ENCODE assay signal across 22 cellular contexts in genomic region chr4:181860157-181860556, GRCh38.
A peak's percentile ranks its signal among the peaks of the same experiment; 100 is the strongest.
DNase-seq lines count a peak whose midpoint lies in the region; ATAC-seq and TF ChIP-seq lines count a peak whose summit lies in the region.
"Had no signal": no experiment of that assay in that cellular context is flagged by ENCODE, and none has a peak within 500 bp of the region (broad histone marks: within the 10 kb centered on the region; RNA-seq: fewer than 3 reads in every experiment).

No MANE protein-coding gene starts in this region.

- H3K4me3 Mint-ChIP-seq in osteocyte (ENCODE audit: unreplicated experiment), result no peak overlapping the region
- H3K4me3 Mint-ChIP-seq: CD8-positive, alpha-beta T cell; immature natural killer cell; T-helper 2 cell treated with Interferon-gamma antibody and Interleukin-4, amounts not matched to agents 5 μg/mL and 100 μg/mL, for 36 hours had no signal

- CTCF ChIA-PET in OCI-LY7 (lab: Charles Lee; ENCODE audit: unreplicated experiment), result no interaction called here

- H3K4me1 ChIP-seq in fibroblast of lung (ENCODE audit: control insufficient read depth, extremely low read depth, insufficient read depth, low read length), result no peaks in the 10 kb centered on the region
- no peaks in the 10 kb centered on the region for H3K4me1 ChIP-seq in OCI-LY7 (ENCODE audit: insufficient read depth, low read length, poor library complexity, severe bottlenecking)

- no peaks in the 10 kb centered on the region for H3K9me2 ChIP-seq in OCI-LY7 (ENCODE audit: insufficient read depth, low read length)

- peak; percentile 78 for DNase-seq in GM03348 (ENCODE audit: low spot score)
- DNase-seq in NCI-H69 (lab: John Stamatoyannopoulos, UW), result peak; percentile 82
- peak; percentile 37 to 90 for DNase-seq in fibroblast of lung (ENCODE audit: low read depth in 2 of 2)
- no peak for DNase-seq in osteocyte (ENCODE audit: extremely low spot score, unreplicated experiment)
- DNase-seq in OCI-LY7 (ENCODE audit: low spot score), result no peak
- DNase-seq: activated CD4-positive, CD25-positive, alpha-beta regulatory T cell treated with anti-CD3 and anti-CD28 coated beads, Interleukin-2, amount 50 U/mL, for 72 hours; activated CD8-positive, alpha-beta memory T cell treated with anti-CD3 and anti-CD28 coated beads, Interleukin-2, amount 50 U/mL, for 4 hours; activated naive CD4-positive, alpha-beta T cell treated with Interleukin-2 at 50 U/mL for 16 hours; CD8-positive, alpha-beta T cell; effector memory CD4-positive, alpha-beta T cell; H7; immature natural killer cell; mesenchymal stem cell; NCI-H2171; SHP77; sigmoid colon; stimulated activated CD4-positive, alpha-beta T cell treated with anti-CD3 and anti-CD28 coated beads, Interleukin-4, amount 100 ng/mL, for 4 hours; thyroid gland had no signal

- POLR2A ChIA-PET in OCI-LY7 (lab: Charles Lee), result no interaction called here

- H3K4me2 ChIP-seq in fibroblast of lung (ENCODE audit: extremely low read depth, insufficient read depth, low read length) (no peak overlapping the region), OCI-LY7 (ENCODE audit: low read length) (no peak overlapping the region)

- ATAC-seq in HG02571 (IDR thresholded peaks at IDR 0.05; ENCODE audit: unreplicated experiment), result no peak
- ATAC-seq in HG02852 (IDR thresholded peaks at IDR 0.05; ENCODE audit: unreplicated experiment), result no peak
- ATAC-seq: CD8-positive, alpha-beta T cell; HepG2 had no signal

- H3K36me3 ChIP-seq in fibroblast of lung (ENCODE audit: control insufficient read depth, insufficient read depth, low read length) (no peaks in the 10 kb centered on the region), OCI-LY7 (ENCODE audit: insufficient read depth, low read length) (no peaks in the 10 kb centered on the region)
- H3K36me3 ChIP-seq: sigmoid colon, thyroid gland had no signal

- no peaks in the 10 kb centered on the region for H3K79me2 ChIP-seq in fibroblast of lung (ENCODE audit: control insufficient read depth, insufficient read depth, low read length)
- no peaks in the 10 kb centered on the region for H3K79me2 ChIP-seq in OCI-LY7 (ENCODE audit: insufficient read depth, low read depth, low read length)

- H3K9me3 ChIP-seq in fibroblast of lung (ENCODE audit: control insufficient read depth, insufficient read depth, low read depth, low read length), result no peaks in the 10 kb centered on the region
- H3K9me3 ChIP-seq in OCI-LY7 (ENCODE audit: low read length), result no peaks in the 10 kb centered on the region
- H3K9me3 ChIP-seq: sigmoid colon, thyroid gland had no signal

- H3K4me1 Mint-ChIP-seq in osteocyte (ENCODE audit: unreplicated experiment), result peaks cover 39% of the 10 kb centered on the region
- H3K4me1 Mint-ChIP-seq: immature natural killer cell had no signal

- no peaks in the 10 kb centered on the region for H3K36me3 Mint-ChIP-seq in osteocyte (ENCODE audit: unreplicated experiment)
- H3K36me3 Mint-ChIP-seq: CD8-positive, alpha-beta T cell; immature natural killer cell had no signal

- no peak overlapping the region for H3K27ac ChIP-seq in fibroblast of lung (ENCODE audit: insufficient read depth, low read length)
- H3K27ac ChIP-seq in OCI-LY7 (ENCODE audit: low read depth, low read length, poor library complexity, severe bottlenecking), result no peak overlapping the region
- H3K27ac ChIP-seq: sigmoid colon, thyroid gland had no signal

- H3K4me3 ChIP-seq in fibroblast of lung (replicated peaks in 1 of 4; ENCODE audit: control extremely low read depth in 1 of 4, insufficient read depth in 1 of 4, low read depth in 3 of 4, low read length in 4 of 4) (no peak overlapping the region), OCI-LY7 (ENCODE audit: low read depth, low read length, poor library complexity, severe bottlenecking) (no peak overlapping the region)
- H3K4me3 ChIP-seq: sigmoid colon, thyroid gland had no signal

- peak overlapping the region; percentile 69 for H3K27ac Mint-ChIP-seq in osteocyte (ENCODE audit: unreplicated experiment)
- H3K27ac Mint-ChIP-seq: CD8-positive, alpha-beta T cell; immature natural killer cell; T-helper 2 cell treated with Interferon-gamma antibody and Interleukin-4, amounts not matched to agents 5 μg/mL and 100 μg/mL, for 36 hours had no signal

- H4K20me1 ChIP-seq in fibroblast of lung (ENCODE audit: control insufficient read depth, extremely low read depth, insufficient read depth, low read length) (no peaks in the 10 kb centered on the region), OCI-LY7 (ENCODE audit: insufficient read depth, low read length) (no peaks in the 10 kb centered on the region)

- H2AFZ ChIP-seq in fibroblast of lung (ENCODE audit: low read length) (no peak overlapping the region), OCI-LY7 (ENCODE audit: low read length) (no peak overlapping the region)

- intact Hi-C loops in OCI-LY7 (cut with micrococcal nuclease; ENCODE audit: unreplicated experiment), result no loop called here

- no peaks in the 10 kb centered on the region for H3K27me3 Mint-ChIP-seq in osteocyte (ENCODE audit: unreplicated experiment)

- no TSS peak for BruUV-seq in OCI-LY7 (replicated peaks; lab: Mats Ljungman, UMichigan)

- no peak for TF ChIP-seq CTCF in fibroblast of lung (conservative IDR thresholded peaks at IDR 0.05 in 1 of 2, IDR thresholded peaks at IDR 0.05 in 1 of 2; ENCODE audit: low read depth in 1 of 2, low read length in 2 of 2)
- no peak for TF ChIP-seq CTCF in osteocyte (IDR thresholded peaks at IDR 0.05)
- TF ChIP-seq CTCF in OCI-LY7 (conservative IDR thresholded peaks at IDR 0.05; ENCODE audit: low read length), result no peak

- H3K27me3 ChIP-seq in fibroblast of lung (ENCODE audit: control insufficient read depth, insufficient read depth, low read length), result no peaks in the 10 kb centered on the region
- H3K27me3 ChIP-seq: sigmoid colon, thyroid gland had no signal

- H3K9ac ChIP-seq in fibroblast of lung (ENCODE audit: insufficient read depth, low read length), result no peak overlapping the region

- H3K9me3 Mint-ChIP-seq in osteocyte (ENCODE audit: unreplicated experiment), result peaks cover under 1% of the 10 kb centered on the region

Comparison
In these comparisons a context has a peak if more than half of its experiments do, and no peak if none do; other contexts are left out.
1. DNase-seq: peak in GM03348 (single experiment), NCI-H69 (single experiment) and fibroblast of lung (2 of 2); none in osteocyte (single experiment) and OCI-LY7 (single experiment).